ENCODE assay signal across 1 cellular context in genomic region chr15:87032291-87032690, GRCh38.
TF ChIP-seq lines count a peak whose summit lies in the region.

No MANE protein-coding gene starts in this region.

TF ChIP-seq in GM23338, 12 proteins besides CTCF, POLR2A, EP300 and RAD21 (continued from another document):
- no peak for TF ChIP-seq ZNF462 (CRISPR knock-in tag; IDR thresholded peaks at IDR 0.05)
- TF ChIP-seq NANOG (IDR thresholded peaks at IDR 0.05; ENCODE audit: borderline replicate concordance), result no peak
- TF ChIP-seq ZNF114 (CRISPR knock-in tag; IDR thresholded peaks at IDR 0.05), result no peak
- TF ChIP-seq, protein P1, sequence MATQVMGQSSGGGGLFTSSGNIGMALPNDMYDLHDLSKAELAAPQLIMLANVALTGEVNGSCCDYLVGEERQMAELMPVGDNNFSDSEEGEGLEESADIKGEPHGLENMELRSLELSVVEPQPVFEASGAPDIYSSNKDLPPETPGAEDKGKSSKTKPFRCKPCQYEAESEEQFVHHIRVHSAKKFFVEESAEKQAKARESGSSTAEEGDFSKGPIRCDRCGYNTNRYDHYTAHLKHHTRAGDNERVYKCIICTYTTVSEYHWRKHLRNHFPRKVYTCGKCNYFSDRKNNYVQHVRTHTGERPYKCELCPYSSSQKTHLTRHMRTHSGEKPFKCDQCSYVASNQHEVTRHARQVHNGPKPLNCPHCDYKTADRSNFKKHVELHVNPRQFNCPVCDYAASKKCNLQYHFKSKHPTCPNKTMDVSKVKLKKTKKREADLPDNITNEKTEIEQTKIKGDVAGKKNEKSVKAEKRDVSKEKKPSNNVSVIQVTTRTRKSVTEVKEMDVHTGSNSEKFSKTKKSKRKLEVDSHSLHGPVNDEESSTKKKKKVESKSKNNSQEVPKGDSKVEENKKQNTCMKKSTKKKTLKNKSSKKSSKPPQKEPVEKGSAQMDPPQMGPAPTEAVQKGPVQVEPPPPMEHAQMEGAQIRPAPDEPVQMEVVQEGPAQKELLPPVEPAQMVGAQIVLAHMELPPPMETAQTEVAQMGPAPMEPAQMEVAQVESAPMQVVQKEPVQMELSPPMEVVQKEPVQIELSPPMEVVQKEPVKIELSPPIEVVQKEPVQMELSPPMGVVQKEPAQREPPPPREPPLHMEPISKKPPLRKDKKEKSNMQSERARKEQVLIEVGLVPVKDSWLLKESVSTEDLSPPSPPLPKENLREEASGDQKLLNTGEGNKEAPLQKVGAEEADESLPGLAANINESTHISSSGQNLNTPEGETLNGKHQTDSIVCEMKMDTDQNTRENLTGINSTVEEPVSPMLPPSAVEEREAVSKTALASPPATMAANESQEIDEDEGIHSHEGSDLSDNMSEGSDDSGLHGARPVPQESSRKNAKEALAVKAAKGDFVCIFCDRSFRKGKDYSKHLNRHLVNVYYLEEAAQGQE (IDR thresholded peaks at IDR 0.05; ENCODE audit: unreplicated experiment), result no peak
TF ChIP-seq in GM23338: peak in this region for 0.
